22 cellular contexts compared by ENCODE assay signal in genomic region chr10:75203724-75204123, GRCh38. TPM values are rescaled to one million over a fixed set of nuclear protein-coding genes. Genes with fewer than 3 reads are reported as not detected.
DNase-seq lines count a peak whose midpoint lies in the region; ATAC-seq and TF ChIP-seq lines count a peak whose summit lies in the region.
"Had no signal": no experiment of that assay in that cellular context is flagged by ENCODE, and none has a peak within 500 bp of the region (broad histone marks: within the 10 kb centered on the region; RNA-seq: fewer than 3 reads in every experiment).

No MANE protein-coding gene starts in this region.

- H3K27ac ChIP-seq in vagina, result peak overlapping the region; percentile 69
- H3K27ac ChIP-seq in spleen, result peak overlapping the region in 1 of 8 donors; percentile 33
- H3K27ac ChIP-seq: C4-2B had no signal

- TF ChIP-seq POLR2A in vagina (IDR thresholded peaks at IDR 0.05) (no peak), spleen (IDR thresholded peaks at IDR 0.05) (no peak)

- no peaks in the 10 kb centered on the region for H3K27me3 ChIP-seq in mucosa of stomach (ENCODE audit: control insufficient read depth, insufficient read depth, low read length)
- H3K27me3 ChIP-seq in vagina, result no peaks in the 10 kb centered on the region
- H3K27me3 ChIP-seq in spleen (replicated peaks in 1 of 7), result no peaks in the 10 kb centered on the region
- H3K27me3 ChIP-seq: Peyer's patch had no signal

- 90 to 98% (median 95%) methylated on average over 5 of the region's 5 CpGs for WGBS in spleen, 5 donors

- peaks cover 22% of the 10 kb centered on the region for H3K4me1 Mint-ChIP-seq in WTC11

- H3K9me3 Mint-ChIP-seq in WTC11, result no peaks in the 10 kb centered on the region
- H3K9me3 Mint-ChIP-seq: activated naive CD8-positive, alpha-beta T cell treated with anti-CD3 and anti-CD28 coated beads, Interleukin-2, amount 50 U/mL, for 24 hours; activated T-cell treated with anti-CD3 and anti-CD28 coated beads, Interleukin-2, amount 50 U/mL, for 24 hours; stimulated activated effector memory CD8-positive, alpha-beta T cell treated with anti-CD3 and anti-CD28 coated beads, Interleukin-12 subunit alpha, Interleukin-12 subunit beta, amount 100 ng/mL, for 72 hours had no signal

- no peak overlapping the region for H3K4me3 ChIP-seq in mucosa of stomach (ENCODE audit: low read length)
- H3K4me3 ChIP-seq in vagina, result no peak overlapping the region
- no peak overlapping the region for H3K4me3 ChIP-seq in spleen
- H3K4me3 ChIP-seq: lung, Peyer's patch, smooth muscle cell had no signal

- CTCF ChIA-PET in WTC11 (lab: Charles Lee), result interaction anchor here (0.6 to 1.7 kb wide), 5 partner anchors 12 to 95 kb away, joined by 3 to 12 read pairs (median 4); partner anchors contain the start of gene COMTD1

- H3K4me1 ChIP-seq in mucosa of stomach (ENCODE audit: control insufficient read depth, insufficient read depth, low read length) (peaks cover 38% of the 10 kb centered on the region), vagina (peaks cover 22% of the 10 kb centered on the region), spleen (no peaks in the 10 kb centered on the region)

- H3K4me3 Mint-ChIP-seq in WTC11, result no peak overlapping the region
- H3K4me3 Mint-ChIP-seq: activated CD4-positive, alpha-beta T cell treated with anti-CD3 and anti-CD28 coated beads for 36 hours; activated naive CD8-positive, alpha-beta T cell treated with anti-CD3 and anti-CD28 coated beads, Interleukin-2, amount 50 U/mL, for 24 hours; activated T-cell treated with anti-CD3 and anti-CD28 coated beads, Interleukin-2, amount 50 U/mL, for 24 hours; stimulated activated effector memory CD8-positive, alpha-beta T cell treated with anti-CD3 and anti-CD28 coated beads, Interleukin-12 subunit alpha, Interleukin-12 subunit beta, amount 100 ng/mL, for 72 hours; T-helper 17 cell had no signal

- H3K9me3 ChIP-seq in mucosa of stomach (ENCODE audit: control insufficient read depth, low read length) (no peaks in the 10 kb centered on the region), vagina (no peaks in the 10 kb centered on the region), spleen (no peaks in the 10 kb centered on the region)
- H3K9me3 ChIP-seq: Peyer's patch, SK-N-SH had no signal

- intact Hi-C loops in cardiac septum (cut with DNase I), result no loop called here
- intact Hi-C loops in vagina (cut with DNase I), result no loop called here
- intact Hi-C loops in spleen (cut with DNase I; ENCODE audit: low total_unique reads), result no loop called here

- POLR2A ChIA-PET in WTC11 (lab: Charles Lee), result no interaction called here

- DNase-seq in WTC11 (ENCODE audit: low spot score), result no peak
- DNase-seq in cardiac septum (ENCODE audit: low spot score), result peak; percentile 69
- DNase-seq in vagina (ENCODE audit: extremely low spot score in 2 of 2), result no peak
- DNase-seq in cerebellum (ENCODE audit: low spot score), result no peak
- no peak for DNase-seq in spleen
- DNase-seq: activated CD4-positive, alpha-beta T cell treated with anti-CD3 and anti-CD28 coated beads for 36 hours; activated CD8-positive, alpha-beta memory T cell treated with anti-CD3 and anti-CD28 coated beads for 24 hours; activated gamma-delta T cell treated with Interleukin-2 at 50 U/mL for 16 hours; activated naive CD8-positive, alpha-beta T cell treated with anti-CD3 and anti-CD28 coated beads, Interleukin-2, amount 50 U/mL, for 24 hours; activated T-cell treated with anti-CD3 and anti-CD28 coated beads, Interleukin-2, amount 50 U/mL, for 24 hours; foreskin melanocyte; NCI-H2171; NCI-H510A treated with DMSO at 0.1 percent for 48 hours; Peyer's patch; SK-N-SH; T-helper 17 cell had no signal

- H3K36me3 ChIP-seq in mucosa of stomach (ENCODE audit: control insufficient read depth, insufficient read depth, low read length) (no peaks in the 10 kb centered on the region), vagina (no peaks in the 10 kb centered on the region), spleen (no peaks in the 10 kb centered on the region)
- H3K36me3 ChIP-seq: Peyer's patch had no signal

- no peaks in the 10 kb centered on the region for H3K27me3 Mint-ChIP-seq in WTC11 (ENCODE audit: low read depth)
- H3K27me3 Mint-ChIP-seq: activated CD4-positive, alpha-beta T cell treated with anti-CD3 and anti-CD28 coated beads for 36 hours; activated naive CD8-positive, alpha-beta T cell treated with anti-CD3 and anti-CD28 coated beads, Interleukin-2, amount 50 U/mL, for 24 hours; activated T-cell treated with anti-CD3 and anti-CD28 coated beads, Interleukin-2, amount 50 U/mL, for 24 hours; T-helper 17 cell had no signal

- TF ChIP-seq CTCF in WTC11 (IDR thresholded peaks at IDR 0.05) (no peak), vagina (IDR thresholded peaks at IDR 0.05) (no peak), spleen (IDR thresholded peaks at IDR 0.05 in 8 of 11, conservative IDR thresholded peaks at IDR 0.05 in 3 of 11) (no peak)

- peak overlapping the region; percentile 8 for H3K9ac ChIP-seq in mucosa of stomach (ENCODE audit: low read length)
- H3K9ac ChIP-seq: SK-N-SH had no signal

- no peaks in the 10 kb centered on the region for H3K36me3 Mint-ChIP-seq in WTC11
- H3K36me3 Mint-ChIP-seq: stimulated activated effector memory CD8-positive, alpha-beta T cell treated with anti-CD3 and anti-CD28 coated beads, Interleukin-12 subunit alpha, Interleukin-12 subunit beta, amount 100 ng/mL, for 72 hours had no signal

- H3K27ac Mint-ChIP-seq in WTC11, result 0 out of 2 replicates have a peak overlapping the region, but pooled peaks have one; percentile 66
- H3K27ac Mint-ChIP-seq: activated CD4-positive, alpha-beta T cell treated with anti-CD3 and anti-CD28 coated beads for 36 hours; activated naive CD8-positive, alpha-beta T cell treated with anti-CD3 and anti-CD28 coated beads, Interleukin-2, amount 50 U/mL, for 24 hours; activated T-cell treated with anti-CD3 and anti-CD28 coated beads, Interleukin-2, amount 50 U/mL, for 24 hours; stimulated activated effector memory CD8-positive, alpha-beta T cell treated with anti-CD3 and anti-CD28 coated beads, Interleukin-12 subunit alpha, Interleukin-12 subunit beta, amount 100 ng/mL, for 72 hours; T-helper 17 cell had no signal

- peak; percentile 72 for ATAC-seq in WTC11
- ATAC-seq in HG02885 (IDR thresholded peaks at IDR 0.05; ENCODE audit: poor library complexity, unreplicated experiment), result no peak
- ATAC-seq: activated CD4-positive, alpha-beta T cell treated with anti-CD3 and anti-CD28 coated beads for 36 hours; activated naive CD8-positive, alpha-beta T cell treated with anti-CD3 and anti-CD28 coated beads, Interleukin-2, amount 50 U/mL, for 24 hours; stimulated activated effector memory CD8-positive, alpha-beta T cell treated with anti-CD3 and anti-CD28 coated beads, Interleukin-12 subunit alpha, Interleukin-12 subunit beta, amount 100 ng/mL, for 72 hours; T-helper 17 cell had no signal

TF ChIP-seq in WTC11, 78 proteins besides CTCF, POLR2A, EP300 and RAD21:
- TF ChIP-seq MLX (CRISPR knock-in tag; IDR thresholded peaks at IDR 0.05) (no peak), SP1 (CRISPR knock-in tag; conservative IDR thresholded peaks at IDR 0.05) (no peak), ZBTB43 (CRISPR knock-in tag; IDR thresholded peaks at IDR 0.05) (no peak)

RNA-seq across cellular contexts. Expression of gene VDAC2, which starts 6.9 kb away (rescaled TPM):
- total RNA-seq in WTC11 (2021) (283 to 284 TPM (median 283 TPM) in 3 replicates), cardiac septum (388 TPM), vagina (127 TPM), cerebellum (88.6 TPM), spleen (100 to 1,000 TPM in 3 of 7 donors, 10 to 100 TPM in 4; 67.8 to 108 (median 94.4) TPM)
- polyA plus RNA-seq in spleen, result 10 to 100 TPM; 62.0 to 81.9 (median 78.7) TPM

RNA-seq across cellular contexts. Expression of gene COMTD1, which starts 32.0 kb away (rescaled TPM):
- total RNA-seq in WTC11 (2021) (46.3 to 49.5 TPM (median 47.8 TPM) in 3 replicates), cardiac septum (29.2 TPM), vagina (80.0 TPM), cerebellum (13.8 TPM), spleen (10 to 100 TPM; 14.2 to 26.3 (median 18.0) TPM)
- polyA plus RNA-seq in spleen, result 10 to 100 TPM; 32.9 to 57.4 (median 36.0) TPM
